Comparison of ENCODE assay signal across 18 cellular contexts in genomic region chr2:230682546-230682945, GRCh38. TPM values are rescaled to one million over a fixed set of nuclear protein-coding genes. Genes with fewer than 3 reads are reported as not detected.
DNase-seq lines count a peak whose midpoint lies in the region; ATAC-seq and TF ChIP-seq lines count a peak whose summit lies in the region.
"Had no signal": no experiment of that assay in that cellular context is flagged by ENCODE, and none has a peak within 500 bp of the region (broad histone marks: within the 10 kb centered on the region; RNA-seq: fewer than 3 reads in every experiment).

No MANE protein-coding gene starts in this region.

- no peak overlapping the region for H3K27ac ChIP-seq in heart right ventricle
- H3K27ac ChIP-seq: 22Rv1; BLaER1 treated with 17β-estradiol and CSF1 and Interleukin-3, amounts not matched to agents 10 nM and 100 nM had no signal

- peaks cover 0 to 16% (median 6%) of the 10 kb centered on the region in 11 donors for H3K9me3 ChIP-seq in heart right ventricle
- H3K9me3 ChIP-seq: BE2C had no signal

- H3K4me1 Mint-ChIP-seq in dendritic cell treated with granulocyte-macrophage colony-stimulating factor and Interleukin-4, amounts not matched to agents 40 ng/mL and 50 ng/mL, for 4 days (ENCODE audit: low read depth), result peaks cover 78% of the 10 kb centered on the region
- H3K4me1 Mint-ChIP-seq in glutamatergic neuron (ENCODE audit: low read depth, unreplicated experiment), result peaks cover 20% of the 10 kb centered on the region

- peaks cover 0 to 5% (median 0%) of the 10 kb centered on the region in 7 donors for H3K27me3 ChIP-seq in heart right ventricle
- H3K27me3 ChIP-seq: BE2C; BLaER1 treated with 17β-estradiol and CSF1 and Interleukin-3, amounts not matched to agents 10 nM and 100 nM had no signal

- peak; percentile 6 for DNase-seq in cardiac septum (ENCODE audit: low spot score)
- no peak for DNase-seq in heart right ventricle
- DNase-seq in glutamatergic neuron, result no peak
- no peak for DNase-seq in GDM1 (lab: John Stamatoyannopoulos, UW)
- DNase-seq: BE2C; CD4-positive, alpha-beta T cell; CD8-positive, alpha-beta memory T cell; DMS 273 treated with DMSO at 0.1 percent for 48 hours; DMS53; DMS79 treated with DMSO at 0.1 percent for 48 hours had no signal

- H3K4me3 Mint-ChIP-seq in dendritic cell treated with granulocyte-macrophage colony-stimulating factor and Interleukin-4, amounts not matched to agents 40 ng/mL and 50 ng/mL, for 4 days, result no peak overlapping the region
- no peak overlapping the region for H3K4me3 Mint-ChIP-seq in glutamatergic neuron (ENCODE audit: unreplicated experiment)
- H3K4me3 Mint-ChIP-seq: CD14-positive monocyte; CD4-positive, alpha-beta T cell; CD8-positive, alpha-beta memory T cell; GM23338 had no signal

- H3K4me3 ChIP-seq in heart right ventricle, result no peak overlapping the region
- H3K4me3 ChIP-seq: BLaER1 treated with 17β-estradiol and CSF1 and Interleukin-3, amounts not matched to agents 10 nM and 100 nM; GM23338; HAP-1 had no signal

- no peaks in the 10 kb centered on the region for H3K36me3 Mint-ChIP-seq in dendritic cell treated with granulocyte-macrophage colony-stimulating factor and Interleukin-4, amounts not matched to agents 40 ng/mL and 50 ng/mL, for 4 days (ENCODE audit: low read depth)
- H3K36me3 Mint-ChIP-seq in glutamatergic neuron (ENCODE audit: unreplicated experiment), result peaks cover 8% of the 10 kb centered on the region
- H3K36me3 Mint-ChIP-seq: CD8-positive, alpha-beta memory T cell had no signal

- H3K9me3 Mint-ChIP-seq in dendritic cell treated with granulocyte-macrophage colony-stimulating factor and Interleukin-4, amounts not matched to agents 40 ng/mL and 50 ng/mL, for 4 days, result peaks cover 7% of the 10 kb centered on the region
- peaks cover 9% of the 10 kb centered on the region for H3K9me3 Mint-ChIP-seq in glutamatergic neuron (ENCODE audit: unreplicated experiment)
- H3K9me3 Mint-ChIP-seq: CD4-positive, alpha-beta T cell had no signal

- H3K4me1 ChIP-seq in heart right ventricle, result peaks cover 0 to 29% (median 0%) of the 10 kb centered on the region in 9 donors
- H3K4me1 ChIP-seq: BE2C, HAP-1 had no signal

- 89 to 90% methylated on average over 3 of the region's 3 CpGs for WGBS in heart right ventricle, 2 donors

- TF ChIP-seq CTCF in heart right ventricle (IDR thresholded peaks at IDR 0.05) (no peak), glutamatergic neuron (IDR thresholded peaks at IDR 0.05; ENCODE audit: partially characterized antibody, unreplicated experiment) (no peak)

- peak overlapping the region; percentile 68 for H3K27ac Mint-ChIP-seq in dendritic cell treated with granulocyte-macrophage colony-stimulating factor and Interleukin-4, amounts not matched to agents 40 ng/mL and 50 ng/mL, for 4 days
- H3K27ac Mint-ChIP-seq in glutamatergic neuron (ENCODE audit: unreplicated experiment), result peak overlapping the region; percentile 45
- H3K27ac Mint-ChIP-seq: CD14-positive monocyte; CD4-positive, alpha-beta T cell; GM23338 had no signal

- no peak for ATAC-seq in heart right ventricle
- ATAC-seq in HG03095 (IDR thresholded peaks at IDR 0.05; ENCODE audit: unreplicated experiment), result no peak
- no peak for ATAC-seq in GM19463 (IDR thresholded peaks at IDR 0.05; ENCODE audit: unreplicated experiment)
- ATAC-seq: GM23338 had no signal

- no peaks in the 10 kb centered on the region for H3K36me3 ChIP-seq in heart right ventricle
- H3K36me3 ChIP-seq: BE2C; BLaER1 treated with 17β-estradiol and CSF1 and Interleukin-3, amounts not matched to agents 10 nM and 100 nM; HAP-1 had no signal

- intact Hi-C loops in cardiac septum (cut with DNase I), result no loop called here
- intact Hi-C loops in heart right ventricle (cut with DNase I), result no loop called here
- intact Hi-C loops in dendritic cell treated with granulocyte-macrophage colony-stimulating factor and Interleukin-4, amounts not matched to agents 40 ng/mL and 50 ng/mL, for 4 days (cut with micrococcal nuclease), result no loop called here

- H3K27me3 Mint-ChIP-seq in dendritic cell treated with granulocyte-macrophage colony-stimulating factor and Interleukin-4, amounts not matched to agents 40 ng/mL and 50 ng/mL, for 4 days, result peaks cover 8% of the 10 kb centered on the region
- H3K27me3 Mint-ChIP-seq in glutamatergic neuron (ENCODE audit: unreplicated experiment), result peaks cover 7% of the 10 kb centered on the region
- H3K27me3 Mint-ChIP-seq: CD4-positive, alpha-beta T cell had no signal

RNA-seq across cellular contexts. Expression of gene CAB39, which starts 30.1 kb away (rescaled TPM):
- total RNA-seq in cardiac septum (75.1 TPM), heart right ventricle (10 to 100 TPM; 72.6 to 99.7 (median 91.1) TPM), glutamatergic neuron (ENCODE audit: unreplicated experiment) (60.3 TPM)
- 10 to 100 TPM; 17.3 to 26.2 TPM for polyA plus RNA-seq in heart right ventricle
